20 cellular contexts compared by ENCODE assay signal in genomic region chr5:78001198-78001597, GRCh38.
"Had no signal": no experiment of that assay in that cellular context is flagged by ENCODE, and none has a peak within 500 bp of the region (broad histone marks: within the 10 kb centered on the region; RNA-seq: fewer than 3 reads in every experiment).

No MANE protein-coding gene starts in this region.

- H3K4me3 Mint-ChIP-seq: dendritic cell treated with granulocyte-macrophage colony-stimulating factor and Interleukin-4, amounts not matched to agents 40 ng/mL and 50 ng/mL, for 4 days; nephron; stimulated activated effector memory CD8-positive, alpha-beta T cell treated with anti-CD3 and anti-CD28 coated beads, Interleukin-12 subunit alpha, Interleukin-12 subunit beta, amount 100 ng/mL, for 72 hours; stimulated activated naive CD8-positive, alpha-beta T cell treated with anti-CD3 and anti-CD28 coated beads, Interleukin-15, Interleukin-2, amounts not matched to agents 100 ng/mL and 50 ng/mL, for 24 hours had no signal

- H3K27me3 Mint-ChIP-seq: dendritic cell treated with granulocyte-macrophage colony-stimulating factor and Interleukin-4, amounts not matched to agents 40 ng/mL and 50 ng/mL, for 4 days; naive B cell; progenitor cell of endocrine pancreas; stimulated activated naive CD8-positive, alpha-beta T cell treated with anti-CD3 and anti-CD28 coated beads, Interleukin-15, Interleukin-2, amounts not matched to agents 100 ng/mL and 50 ng/mL, for 24 hours had no signal

- H3K4me1 ChIP-seq: foreskin keratinocyte had no signal

- H3K9me3 ChIP-seq: heart right ventricle, pancreas, right lobe of liver, tibial artery, upper lobe of left lung, vagina had no signal

- H3K4me3 ChIP-seq: heart right ventricle, pancreas, right lobe of liver, tibial artery, upper lobe of left lung, vagina had no signal

- H3K9me3 Mint-ChIP-seq: dendritic cell treated with granulocyte-macrophage colony-stimulating factor and Interleukin-4, amounts not matched to agents 40 ng/mL and 50 ng/mL, for 4 days; naive B cell; nephron; stimulated activated effector memory CD8-positive, alpha-beta T cell treated with anti-CD3 and anti-CD28 coated beads, Interleukin-12 subunit alpha, Interleukin-12 subunit beta, amount 100 ng/mL, for 72 hours; stimulated activated naive CD8-positive, alpha-beta T cell treated with anti-CD3 and anti-CD28 coated beads, Interleukin-15, Interleukin-2, amounts not matched to agents 100 ng/mL and 50 ng/mL, for 24 hours had no signal

- H3K27ac ChIP-seq: foreskin keratinocyte, heart right ventricle, pancreas, right lobe of liver, tibial artery, upper lobe of left lung, vagina had no signal

- H3K27me3 ChIP-seq: foreskin keratinocyte, heart right ventricle, pancreas, right lobe of liver, tibial artery, upper lobe of left lung, vagina had no signal

- ATAC-seq: foreskin keratinocyte; heart right ventricle; pancreas; right lobe of liver; stimulated activated effector memory CD8-positive, alpha-beta T cell treated with anti-CD3 and anti-CD28 coated beads, Interleukin-12 subunit alpha, Interleukin-12 subunit beta, amount 100 ng/mL, for 72 hours had no signal

- H3K4me1 Mint-ChIP-seq: stimulated activated effector memory CD8-positive, alpha-beta T cell treated with anti-CD3 and anti-CD28 coated beads, Interleukin-12 subunit alpha, Interleukin-12 subunit beta, amount 100 ng/mL, for 72 hours had no signal

- H3K27ac Mint-ChIP-seq: dendritic cell treated with granulocyte-macrophage colony-stimulating factor and Interleukin-4, amounts not matched to agents 40 ng/mL and 50 ng/mL, for 4 days; naive B cell; nephron; progenitor cell of endocrine pancreas; stimulated activated effector memory CD8-positive, alpha-beta T cell treated with anti-CD3 and anti-CD28 coated beads, Interleukin-12 subunit alpha, Interleukin-12 subunit beta, amount 100 ng/mL, for 72 hours; stimulated activated naive CD8-positive, alpha-beta T cell treated with anti-CD3 and anti-CD28 coated beads, Interleukin-15, Interleukin-2, amounts not matched to agents 100 ng/mL and 50 ng/mL, for 24 hours had no signal

- DNase-seq: erythroblast; foreskin keratinocyte; heart right ventricle; hypothalamus; kidney glomerular epithelial cell; mesendoderm; naive B cell; occipital lobe; pancreas; right lobe of liver; stimulated activated CD4-positive, alpha-beta T cell treated with anti-CD3 and anti-CD28 coated beads, Interleukin-4, amount 100 ng/mL, for 1 hour; stimulated activated CD8-positive, alpha-beta memory T cell treated with anti-CD3 and anti-CD28 coated beads, Interleukin-4, amount 100 ng/mL, for 48 hours; tibial artery; upper lobe of left lung had no signal

- H3K36me3 ChIP-seq: pancreas, right lobe of liver had no signal
